ENCODE assay signal across 9 cellular contexts in the genomic region with DNA sequence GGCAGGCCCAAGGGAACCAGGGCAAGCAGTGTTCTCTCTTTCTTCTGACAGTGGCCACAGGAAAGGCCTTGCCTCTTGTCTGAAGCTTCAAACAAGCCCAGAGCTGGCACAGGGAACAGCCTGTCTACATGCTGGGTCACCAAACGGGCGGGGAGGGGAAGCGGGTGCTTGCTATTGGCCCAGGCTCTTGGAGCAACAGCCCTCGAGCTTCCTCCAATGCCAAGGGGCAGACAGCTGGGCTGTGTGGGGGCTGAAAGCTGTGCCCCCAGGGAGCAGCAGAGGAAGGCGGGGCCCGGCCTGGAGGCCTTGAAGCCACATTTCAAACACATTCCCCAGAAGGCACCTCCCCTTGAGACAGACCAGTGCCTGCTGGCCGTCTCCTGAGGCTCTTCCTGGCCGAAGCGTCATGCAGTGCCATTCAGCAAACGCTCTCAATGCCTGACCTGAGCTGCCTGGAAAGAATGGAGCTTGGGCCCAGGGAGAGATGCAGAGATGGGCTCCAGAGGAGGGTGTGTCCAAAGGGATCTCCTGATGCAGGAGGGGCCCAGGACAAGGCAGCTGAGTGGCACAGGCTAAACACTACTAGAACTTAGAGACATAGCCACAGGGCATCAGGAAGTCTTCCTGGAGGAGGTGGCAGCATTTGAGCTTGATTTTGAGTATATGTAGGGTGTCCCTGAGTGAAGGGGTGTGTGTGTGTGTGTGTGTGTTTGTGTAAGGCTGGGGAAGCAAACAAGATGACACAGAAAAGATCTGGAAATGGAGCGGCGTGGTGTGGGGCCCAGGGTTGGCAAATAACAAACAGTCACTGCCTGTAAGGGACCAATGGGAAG. TPM values are rescaled to one million over a fixed set of nuclear protein-coding genes. Genes with fewer than 3 reads are reported as not detected.
A peak's percentile ranks its signal among the peaks of the same experiment; 100 is the strongest.
DNase-seq lines count a peak whose midpoint lies in the region; ATAC-seq and TF ChIP-seq lines count a peak whose summit lies in the region.
"Had no signal": no experiment of that assay in that cellular context is flagged by ENCODE, and none has a peak within 500 bp of the region (broad histone marks: within the 10 kb centered on the region; RNA-seq: fewer than 3 reads in every experiment).

No MANE protein-coding gene starts in this region.

- no peak for ATAC-seq in GM21360 (IDR thresholded peaks at IDR 0.05; ENCODE audit: unreplicated experiment)
- no peak for ATAC-seq in GM19463 (IDR thresholded peaks at IDR 0.05; ENCODE audit: unreplicated experiment)
- ATAC-seq in GM18498 (IDR thresholded peaks at IDR 0.05; ENCODE audit: unreplicated experiment): no peak

- no peaks in the 10 kb centered on the region for H3K9me2 ChIP-seq in Karpas-422 (replicated peaks; ENCODE audit: insufficient read depth, low read length)

- peak in 1 of 2 experiments; percentile 67 for DNase-seq in Caco-2
- DNase-seq in Karpas-422: peak; percentile 51
- DNase-seq in cerebellum (ENCODE audit: low spot score): peak; percentile 71
- DNase-seq in mucosa of gallbladder (ENCODE audit: low spot score): peak; percentile 62
- no peak for DNase-seq in activated effector memory CD4-positive, alpha-beta T cell treated with anti-CD3 and anti-CD28 coated beads, Interleukin-2, amount 50 U/mL, for 16 hours

- peaks cover 14% of the 10 kb centered on the region for H3K4me1 Mint-ChIP-seq in Caco-2 (ENCODE audit: low read depth, unreplicated experiment)

- intact Hi-C loops in Caco-2 (cut with micrococcal nuclease; ENCODE audit: unreplicated experiment): no loop called here

- peaks cover 26% of the 10 kb centered on the region for H3K27me3 Mint-ChIP-seq in Caco-2 (ENCODE audit: insufficient read depth, unreplicated experiment)

- H3K4me3 ChIP-seq in Caco-2 (ENCODE audit: low read depth, low read length): no peak overlapping the region
- H3K4me3 ChIP-seq in Karpas-422 (ENCODE audit: low read length): no peak overlapping the region

- H3K36me3 ChIP-seq in Caco-2 (ENCODE audit: control insufficient read depth, insufficient read depth, low read length): no peaks in the 10 kb centered on the region
- no peaks in the 10 kb centered on the region for H3K36me3 ChIP-seq in Karpas-422 (ENCODE audit: insufficient read depth, low read length)

- H3K4me2 ChIP-seq in Karpas-422 (ENCODE audit: low read depth, low read length, poor library complexity, severe bottlenecking): no peak overlapping the region

- peaks cover 35% of the 10 kb centered on the region for H3K4me1 ChIP-seq in Caco-2
- peaks cover 8% of the 10 kb centered on the region; the same call in 1 of the 2 replicates for H3K4me1 ChIP-seq in Karpas-422 (ENCODE audit: low read length)

- H2AFZ ChIP-seq in Karpas-422 (ENCODE audit: low read length): no peak overlapping the region

- no peaks in the 10 kb centered on the region for H3K9me3 Mint-ChIP-seq in Caco-2 (ENCODE audit: unreplicated experiment)

- no peaks in the 10 kb centered on the region for H3K79me2 ChIP-seq in Karpas-422 (ENCODE audit: low read length)

- no peak for TF ChIP-seq CTCF in Caco-2 (IDR thresholded peaks at IDR 0.05; ENCODE audit: insufficient read depth in 1 of 2, low read depth in 1 of 2, low read length in 1 of 2, severe bottlenecking in 1 of 2, unreplicated experiment in 1 of 2)

- peaks cover 1% of the 10 kb centered on the region; the same call in 1 of the 2 replicates for H3K27me3 ChIP-seq in Caco-2 (replicated peaks; ENCODE audit: control insufficient read depth, insufficient read depth, low read length)
- no peaks in the 10 kb centered on the region for H3K27me3 ChIP-seq in Karpas-422 (ENCODE audit: low read length)

- H3K27ac ChIP-seq in Karpas-422 (ENCODE audit: low read length): no peak overlapping the region

- H3K4me3 Mint-ChIP-seq in Caco-2 (ENCODE audit: unreplicated experiment): peak overlapping the region; percentile 53

- CTCF ChIA-PET in Caco-2 (lab: Charles Lee): interaction anchor here (0.9 kb wide), 1 partner anchor 62 kb away, joined by 3 read pairs; no protein-coding TSS in a partner anchor

- POLR2A ChIA-PET in Caco-2 (lab: Charles Lee): no interaction called here

- H3K36me3 Mint-ChIP-seq in Caco-2 (ENCODE audit: insufficient read depth, unreplicated experiment): peaks cover 6% of the 10 kb centered on the region

- BruUV-seq in Caco-2 (replicated peaks; lab: Mats Ljungman, UMichigan): no TSS peak

- H3K9me3 ChIP-seq in Caco-2 (no peaks in the 10 kb centered on the region), Karpas-422 (ENCODE audit: low read length) (no peaks in the 10 kb centered on the region)

- H3K27ac Mint-ChIP-seq in Caco-2 (ENCODE audit: unreplicated experiment): no peak overlapping the region

- no peaks in the 10 kb centered on the region for H4K20me1 ChIP-seq in Karpas-422 (ENCODE audit: insufficient read depth, low read depth, low read length)

- H3K9ac ChIP-seq in Karpas-422 (ENCODE audit: low read length): no peak overlapping the region

RNA-seq across cellular contexts. Expression of a gene that starts 2.5 kb away (rescaled TPM):
- total RNA-seq in Caco-2 (2022) (not detected in 2 replicates), cerebellum (4.1 TPM), mucosa of gallbladder (6.0 TPM)
- not detected in 2 replicates for total RNA-seq in Karpas-422 (2014; rRNA removed; shearing (Covaris generic); ENCODE audit: low replicate concordance)

RNA-seq across cellular contexts. Expression of a gene that starts 39.9 kb away (rescaled TPM):
- total RNA-seq in Caco-2 (2022): not detected in 2 replicates
- not detected in 2 replicates for total RNA-seq in Karpas-422 (2014; rRNA removed; shearing (Covaris generic); ENCODE audit: low replicate concordance)
- total RNA-seq in cerebellum: not detected
- not detected for total RNA-seq in mucosa of gallbladder
- total RNA-seq: cardiac septum had no signal
